In genomic region chr1:39955547-39956539, GRCh38 we compare ENCODE assay signal across 8 cellular contexts. TPM values are rescaled to one million over a fixed set of nuclear protein-coding genes. Genes with fewer than 3 reads are reported as not detected.
DNase-seq lines count a peak whose midpoint lies in the region; ATAC-seq and TF ChIP-seq lines count a peak whose summit lies in the region.

No MANE protein-coding gene starts in this region.

- TF ChIP-seq POLR2A in testis (IDR thresholded peaks at IDR 0.05), result no peak

- H3K4me3 ChIP-seq in testis, result peak overlapping the region; percentile 55 to 81

- peaks cover 59% of the 10 kb centered on the region for H3K4me1 ChIP-seq in testis

- 5 to 6% methylated on average over 30 to 36 of the region's 36 CpGs for WGBS in testis, 2 donors

- H3K27ac Mint-ChIP-seq in activated CD8-positive, alpha-beta memory T cell treated with anti-CD3 and anti-CD28 coated beads, Interleukin-2, amount 10 ng/mL, durations not matched to agents 7 days and 5 days, result peak overlapping the region; percentile 63
- H3K27ac Mint-ChIP-seq in nephron, result no peak overlapping the region

- no peaks in the 10 kb centered on the region for H3K27me3 ChIP-seq in testis

- no peaks in the 10 kb centered on the region for H3K9me3 Mint-ChIP-seq in activated CD8-positive, alpha-beta memory T cell treated with anti-CD3 and anti-CD28 coated beads, Interleukin-2, amount 10 ng/mL, durations not matched to agents 7 days and 5 days (ENCODE audit: low read depth)
- no peaks in the 10 kb centered on the region for H3K9me3 Mint-ChIP-seq in nephron

- H3K36me3 ChIP-seq in testis (ENCODE audit: low read depth, missing control alignments), result no peaks in the 10 kb centered on the region

- H3K36me3 Mint-ChIP-seq in activated CD8-positive, alpha-beta memory T cell treated with anti-CD3 and anti-CD28 coated beads, Interleukin-2, amount 10 ng/mL, durations not matched to agents 7 days and 5 days, result no peaks in the 10 kb centered on the region
- no peaks in the 10 kb centered on the region for H3K36me3 Mint-ChIP-seq in nephron (ENCODE audit: low read depth)

- DNase-seq in AG08396 (ENCODE audit: low spot score) (peak; percentile 66), NCI-H526 (lab: John Stamatoyannopoulos, UW) (peak; percentile 65 to 89), epithelial cell of prostate (ENCODE audit: low read depth, low spot score) (no peak), testis (peak; percentile 73)
- peak; percentile 70 for DNase-seq in activated CD8-positive, alpha-beta memory T cell treated with anti-CD3 and anti-CD28 coated beads, Interleukin-2, amount 10 ng/mL, durations not matched to agents 7 days and 5 days

- intact Hi-C loops in testis (cut with DNase I; ENCODE audit: low total_unique reads), result no loop called here

- CTCF ChIA-PET in activated CD8-positive, alpha-beta memory T cell treated with anti-CD3 and anti-CD28 coated beads, Interleukin-2, amount 10 ng/mL, durations not matched to agents 7 days and 5 days (lab: Charles Lee), result interaction anchor here (0.8 to 6.0 kb wide), 6 partner anchors 17 to 298 kb away, joined by 3 to 28 read pairs (median 9); partner anchors contain the start of gene MYCL

- H3K27ac ChIP-seq in epithelial cell of prostate, result peak overlapping the region; percentile 79
- peak overlapping the region; percentile 34 to 74 for H3K27ac ChIP-seq in testis

- H3K27me3 Mint-ChIP-seq in activated CD8-positive, alpha-beta memory T cell treated with anti-CD3 and anti-CD28 coated beads, Interleukin-2, amount 10 ng/mL, durations not matched to agents 7 days and 5 days, result peaks cover 7% of the 10 kb centered on the region
- H3K27me3 Mint-ChIP-seq in nephron (ENCODE audit: low read depth), result peaks cover 49% of the 10 kb centered on the region

- peak overlapping the region; percentile 85 for H3K4me3 Mint-ChIP-seq in activated CD8-positive, alpha-beta memory T cell treated with anti-CD3 and anti-CD28 coated beads, Interleukin-2, amount 10 ng/mL, durations not matched to agents 7 days and 5 days
- H3K4me3 Mint-ChIP-seq in nephron, result peak overlapping the region; percentile 88 to 94 (median 90)

- peaks cover 17% of the 10 kb centered on the region for H3K4me1 Mint-ChIP-seq in activated CD8-positive, alpha-beta memory T cell treated with anti-CD3 and anti-CD28 coated beads, Interleukin-2, amount 10 ng/mL, durations not matched to agents 7 days and 5 days
- H3K4me1 Mint-ChIP-seq in nephron, result peaks cover 43% of the 10 kb centered on the region

- H3K9me3 ChIP-seq in testis, result no peaks in the 10 kb centered on the region

- no peak for TF ChIP-seq CTCF in nephron (IDR thresholded peaks at IDR 0.05; ENCODE audit: unreplicated experiment in 3 of 3)
- no peak for TF ChIP-seq CTCF in testis (IDR thresholded peaks at IDR 0.05)

- ATAC-seq in GM18909 (IDR thresholded peaks at IDR 0.05; ENCODE audit: poor library complexity, unreplicated experiment), result peak; percentile 30
- ATAC-seq in HG03196 (IDR thresholded peaks at IDR 0.05; ENCODE audit: unreplicated experiment), result peak; percentile 14
- ATAC-seq in activated CD8-positive, alpha-beta memory T cell treated with anti-CD3 and anti-CD28 coated beads, Interleukin-2, amount 10 ng/mL, durations not matched to agents 7 days and 5 days, result peak; percentile 57

RNA-seq across cellular contexts. Expression of gene MFSD2A, which starts 0.9 kb away (rescaled TPM):
- total RNA-seq in activated CD8-positive, alpha-beta memory T cell treated with anti-CD3 and anti-CD28 coated beads, Interleukin-2, amount 10 ng/mL, durations not matched to agents 7 days and 5 days, result 1 to 10 TPM; 2.9 to 7.0 TPM
- total RNA-seq in testis, result 100 to 1,000 TPM; 185 to 201 TPM
- polyA plus RNA-seq in testis (ENCODE audit: insufficient read depth, low read depth, low replicate concordance), result 122 TPM

RNA-seq across cellular contexts. Expression of gene MYCL, which starts 54.1 kb away (rescaled TPM):
- under 1 TPM; 0.12 to 0.26 TPM for total RNA-seq in activated CD8-positive, alpha-beta memory T cell treated with anti-CD3 and anti-CD28 coated beads, Interleukin-2, amount 10 ng/mL, durations not matched to agents 7 days and 5 days
- total RNA-seq in testis, result 1 to 10 TPM; 3.3 to 4.6 TPM
- polyA plus RNA-seq in testis (ENCODE audit: insufficient read depth, low read depth, low replicate concordance), result 3.1 TPM

Comparison
In these comparisons a context has a peak if more than half of its experiments do, and no peak if none do; other contexts are left out.
1. RNA of gene MFSD2A, which starts 0.9 kb away (total RNA-seq): 185 to 201 TPM in testis; 2.9 to 7.0 TPM in activated CD8-positive, alpha-beta memory T cell treated with anti-CD3 and anti-CD28 coated beads, Interleukin-2, amount 10 ng/mL, durations not matched to agents 7 days and 5 days; every median in the first group is over 10 times any median in the second.
2. Peak in every context shown above with its lines, with median percentiles within 50 percentile points of each other: ATAC-seq.